Comparison of ENCODE assay signal across 8 cellular contexts in the genomic region with DNA sequence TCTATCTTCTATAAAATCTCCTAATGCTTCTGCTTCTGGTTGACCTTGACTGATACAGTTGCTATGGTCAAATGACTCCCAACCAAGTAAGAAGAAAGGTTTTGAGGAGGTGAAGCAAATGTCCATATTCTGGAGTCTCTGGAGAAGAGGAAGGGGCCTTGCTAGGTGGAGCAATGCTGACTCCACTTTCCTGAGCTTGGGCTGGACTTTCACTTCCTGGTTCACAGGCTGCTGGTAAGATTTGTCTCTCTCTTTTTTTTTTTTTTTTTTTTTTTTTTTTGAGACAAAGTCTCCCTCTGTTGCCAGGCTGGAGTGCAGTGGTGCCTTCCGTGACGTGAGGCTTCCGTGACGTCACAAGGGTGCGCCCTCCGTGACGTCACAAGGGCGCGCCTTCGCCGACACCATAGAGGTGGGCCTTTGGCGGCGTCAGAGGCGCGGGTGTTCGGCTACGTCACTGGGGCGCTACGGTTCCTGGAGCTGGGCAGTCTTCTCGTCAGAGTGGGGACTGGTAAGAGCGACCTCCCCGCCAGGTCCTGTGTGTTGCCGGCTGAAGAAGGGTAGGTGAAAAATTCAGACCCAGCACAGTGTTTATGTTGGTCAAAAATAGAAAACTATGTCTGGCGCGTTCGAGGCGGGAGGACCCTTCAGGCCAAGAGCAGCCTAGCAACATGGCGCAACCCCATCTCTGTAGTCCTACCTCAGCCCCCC.
DNase-seq lines count a peak whose midpoint lies in the region; ATAC-seq and TF ChIP-seq lines count a peak whose summit lies in the region.
"Not testable (repeated sequence)": the region's sequence is repeated elsewhere in the genome, so short reads cannot be mapped to it uniquely, and the experiment has no call there.

No MANE protein-coding gene starts in this region.

- peaks cover 10% of the 10 kb centered on the region for H3K4me1 ChIP-seq in DOHH2 (ENCODE audit: control insufficient read depth, low read length)
- H3K4me1 ChIP-seq in naive thymus-derived CD4-positive, alpha-beta T cell (ENCODE audit: control insufficient read depth in 2 of 2, insufficient read depth in 2 of 2, low read length in 2 of 2) = not testable (repeated sequence)

- H3K4me3 ChIP-seq in DOHH2 (ENCODE audit: low read length) = peak overlapping the region; percentile 71
- peak overlapping the region; percentile 57 for H3K4me3 ChIP-seq in naive thymus-derived CD4-positive, alpha-beta T cell (ENCODE audit: low read length)

- H3K36me3 ChIP-seq in DOHH2 (ENCODE audit: control insufficient read depth, low read length); naive thymus-derived CD4-positive, alpha-beta T cell (ENCODE audit: control insufficient read depth in 2 of 3, insufficient read depth in 3 of 3, low read length in 3 of 3): not testable (repeated sequence)

- H3K36me3 Mint-ChIP-seq in naive thymus-derived CD4-positive, alpha-beta T cell = not testable (repeated sequence)

- DNase-seq in KBM-7 (peak; percentile 99), fibroblast of peridontal ligament (ENCODE audit: extremely low read depth) (peak; percentile 92)
- DNase-seq in activated effector memory CD4-positive, alpha-beta T cell treated with anti-CD3 and anti-CD28 coated beads, Interleukin-2, amount 50 U/mL, for 16 hours = peak; percentile 99
- DNase-seq in naive thymus-derived CD4-positive, alpha-beta T cell = peak; percentile 94 to 99 (median 97)
- DNase-seq in stimulated activated CD8-positive, alpha-beta memory T cell treated with anti-CD3 and anti-CD28 coated beads, Interleukin-7, amount 100 ng/mL, for 48 hours (ENCODE audit: extremely low read depth in 1 of 2, low read depth in 1 of 2) = peak; percentile 90 to 95

- POLR2A ChIA-PET in naive thymus-derived CD4-positive, alpha-beta T cell (lab: Charles Lee) = not testable (repeated sequence)

- H3K27me3 Mint-ChIP-seq in naive thymus-derived CD4-positive, alpha-beta T cell = not testable (repeated sequence)

- H3K27ac ChIP-seq in DOHH2 (ENCODE audit: low read depth, low read length) = peak overlapping the region; percentile 55
- peak overlapping the region; percentile 73 for H3K27ac ChIP-seq in naive thymus-derived CD4-positive, alpha-beta T cell (ENCODE audit: low read depth, low read length)

- not testable (repeated sequence) for H3K9me3 ChIP-seq in DOHH2 (ENCODE audit: control insufficient read depth, insufficient read depth, low read length); naive thymus-derived CD4-positive, alpha-beta T cell (ENCODE audit: control insufficient read depth in 2 of 3, low read length in 3 of 3)

- peaks cover 8 to 19% (median 17%) of the 10 kb centered on the region in 7 donors for H3K4me1 Mint-ChIP-seq in naive thymus-derived CD4-positive, alpha-beta T cell

- intact Hi-C loops in naive thymus-derived CD4-positive, alpha-beta T cell (cut with micrococcal nuclease) = loop anchor here (1.0 to 10.0 kb wide), 7 partner anchors 94 to 623 kb away; partner anchors contain the start of genes METTL14 (in 2 of the 2), SEC24D (in 1 of the 2) and USP53 (in 1 of the 2)

- H3K4me2 ChIP-seq in DOHH2 (ENCODE audit: low read length) = peak overlapping the region; percentile 66

- H3K9me3 Mint-ChIP-seq in naive thymus-derived CD4-positive, alpha-beta T cell = not testable (repeated sequence)

- H3K9me2 ChIP-seq in DOHH2 (replicated peaks; ENCODE audit: control insufficient read depth, low read length) = not testable (repeated sequence)

- H3K79me2 ChIP-seq in DOHH2 (ENCODE audit: control insufficient read depth, low read length) = peaks cover 14% of the 10 kb centered on the region

- not testable (repeated sequence) for H3F3A ChIP-seq in DOHH2 (ENCODE audit: control insufficient read depth, insufficient read depth)

- CTCF ChIA-PET in naive thymus-derived CD4-positive, alpha-beta T cell (lab: Charles Lee) = not testable (repeated sequence)

- TF ChIP-seq POLR2A in Raji (IDR thresholded peaks at IDR 0.05; ENCODE audit: insufficient read depth, low read depth, low read length) = peak; percentile 73

- TF ChIP-seq CTCF in DOHH2 (IDR thresholded peaks at IDR 0.05; ENCODE audit: low read depth, low read length, poor library complexity, severe bottlenecking) = not testable (repeated sequence)

- in situ Hi-C loops in KBM-7 (cut with MboI; ENCODE audit: low pct_unique_long_range_greater_than_20kb, low sequenced_read_pairs) = not testable (repeated sequence)

- H3K27me3 ChIP-seq in DOHH2 (ENCODE audit: control insufficient read depth, low read length); naive thymus-derived CD4-positive, alpha-beta T cell (ENCODE audit: control insufficient read depth in 2 of 2, insufficient read depth in 2 of 2, low read length in 2 of 2): not testable (repeated sequence)

- H3K27ac Mint-ChIP-seq in naive thymus-derived CD4-positive, alpha-beta T cell = peak overlapping the region; percentile 98 to 100 (median 99)

- not testable (repeated sequence) for H4K20me1 ChIP-seq in DOHH2 (ENCODE audit: control insufficient read depth, insufficient read depth, low read depth, low read length)

- peak overlapping the region; percentile 85 to 99 (median 96) for H3K4me3 Mint-ChIP-seq in naive thymus-derived CD4-positive, alpha-beta T cell

- ATAC-seq in GM21786 (IDR thresholded peaks at IDR 0.05; ENCODE audit: unreplicated experiment) = peak; percentile 98
- peak; percentile 99 for ATAC-seq in naive thymus-derived CD4-positive, alpha-beta T cell

Comparison
In these comparisons a context has a peak if more than half of its experiments do, and no peak if none do; other contexts are left out.
1. Peak in every context shown above with its lines: DNase-seq, ATAC-seq, H3K4me3 ChIP-seq and H3K27ac ChIP-seq.